8 cellular contexts compared by ENCODE assay signal in genomic region chr19:40717880-40718773, GRCh38. TPM values are rescaled to one million over a fixed set of nuclear protein-coding genes. Genes with fewer than 3 reads are reported as not detected.
DNase-seq lines count a peak whose midpoint lies in the region; ATAC-seq and TF ChIP-seq lines count a peak whose summit lies in the region.

No MANE protein-coding gene starts in this region.

- TF ChIP-seq RAD21 in neural cell (conservative IDR thresholded peaks at IDR 0.05) = no peak

- H3K4me2 ChIP-seq in neural cell (ENCODE audit: low read length) = peak overlapping the region; percentile 90

- H3K4me3 ChIP-seq in GM06990 (replicated peaks; ENCODE audit: low read depth, low read length) (peak overlapping the region; percentile 82), epithelial cell of esophagus (ENCODE audit: low read length) (peak overlapping the region; percentile 99), neural cell (ENCODE audit: low read length) (peak overlapping the region; percentile 97)

- H3K9ac ChIP-seq in neural cell (ENCODE audit: low read length) = peak overlapping the region; percentile 84

- H3K36me3 ChIP-seq in GM06990 (ENCODE audit: control insufficient read depth, insufficient read depth, low read length) (no peaks in the 10 kb centered on the region; the same call in none of the 2 replicates), neural cell (ENCODE audit: insufficient read depth, low read length) (no peaks in the 10 kb centered on the region)

- no peak for TF ChIP-seq EP300 in neural cell (conservative IDR thresholded peaks at IDR 0.05; ENCODE audit: poor library complexity, severe bottlenecking)

- no peak for DNase-seq in GM06990 (ENCODE audit: extremely low read depth, insufficient read length)
- peak; percentile 10 for DNase-seq in RPMI8226
- peak; percentile 48 for DNase-seq in epithelial cell of esophagus (ENCODE audit: low read depth)
- DNase-seq in activated gamma-delta T cell (lab: John Stamatoyannopoulos, UW) = no peak

- ATAC-seq in HG03565 (IDR thresholded peaks at IDR 0.05; ENCODE audit: unreplicated experiment) = no peak
- ATAC-seq in HG02588 (IDR thresholded peaks at IDR 0.05; ENCODE audit: unreplicated experiment) = no peak
- ATAC-seq in HG02870 (IDR thresholded peaks at IDR 0.05; ENCODE audit: unreplicated experiment) = no peak

- H3K79me2 ChIP-seq in neural cell (replicated peaks; ENCODE audit: insufficient read depth, low read length) = peaks cover 36% of the 10 kb centered on the region

- H3K27ac ChIP-seq in neural cell (ENCODE audit: low read length) = peak overlapping the region; percentile 96

- H3K9me3 ChIP-seq in neural cell (ENCODE audit: low read length) = no peaks in the 10 kb centered on the region

- no peak for TF ChIP-seq CTCF in GM06990 (IDR thresholded peaks at IDR 0.05; ENCODE audit: insufficient read depth, low read length, poor library complexity, severe bottlenecking)
- TF ChIP-seq CTCF in epithelial cell of esophagus (IDR thresholded peaks at IDR 0.05; ENCODE audit: insufficient read depth, low read depth, low read length, missing control alignments) = no peak
- TF ChIP-seq CTCF in neural cell (IDR thresholded peaks at IDR 0.05; ENCODE audit: poor library complexity, severe bottlenecking) = no peak

- H3K9me2 ChIP-seq in neural cell (ENCODE audit: insufficient read depth, low read length) = no peaks in the 10 kb centered on the region

- H4K20me1 ChIP-seq in neural cell (ENCODE audit: insufficient read depth) = no peaks in the 10 kb centered on the region

- H3K27me3 ChIP-seq in GM06990 (replicated peaks; ENCODE audit: control insufficient read depth, insufficient read depth, low read length) (no peaks in the 10 kb centered on the region), neural cell (ENCODE audit: insufficient read depth, low read depth, low read length) (no peaks in the 10 kb centered on the region)

- H3F3A ChIP-seq in neural cell (ENCODE audit: insufficient read depth, low read length, poor library complexity, severe bottlenecking) = peaks cover 4% of the 10 kb centered on the region

- H2AFZ ChIP-seq in neural cell (ENCODE audit: low read depth, low read length) = no peak overlapping the region

TF ChIP-seq in neural cell, 6 proteins besides CTCF, POLR2A, EP300 and RAD21:
- TF ChIP-seq TAF1 (IDR thresholded peaks at IDR 0.05; ENCODE audit: low read depth) (no peak), REST (IDR thresholded peaks at IDR 0.05; ENCODE audit: borderline replicate concordance) (no peak), EZH2 (IDR thresholded peaks at IDR 0.05; ENCODE audit: borderline replicate concordance, insufficient read depth, low read length, poor library complexity, severe bottlenecking) (no peak), SMC3 (conservative IDR thresholded peaks at IDR 0.05; ENCODE audit: poor library complexity) (no peak), MXI1 (conservative IDR thresholded peaks at IDR 0.05; ENCODE audit: poor library complexity, severe bottlenecking) (no peak)

RNA-seq across cellular contexts. Expression of gene ITPKC, which starts 1.2 kb away (rescaled TPM):
- polyA plus RNA-seq in neural cell = 14.9 and 16.8 TPM in 2 replicates
- 17.5 and 21.7 TPM in 2 replicates for polyA minus RNA-seq in neural cell

RNA-seq across cellular contexts. Expression of gene COQ8B, which starts 1.4 kb away (rescaled TPM):
- polyA plus RNA-seq in neural cell = 83.2 and 95.3 TPM in 2 replicates
- polyA minus RNA-seq in neural cell = 50.7 and 67.4 TPM in 2 replicates

RNA-seq across cellular contexts. Expression of gene NUMBL, which starts 27.7 kb away (rescaled TPM):
- polyA plus RNA-seq in neural cell = 20.5 and 27.7 TPM in 2 replicates
- polyA minus RNA-seq in neural cell = 14.9 and 24.4 TPM in 2 replicates

RNA-seq across cellular contexts. Expression of gene ACTMAP, which starts 32.1 kb away (rescaled TPM):
- polyA plus RNA-seq in neural cell = 1.0 TPM in 1 of 2 replicates, not detected in the other
- polyA minus RNA-seq in neural cell = 0.73 and 1.3 TPM in 2 replicates

RNA-seq across cellular contexts. Expression of gene SNRPA, which starts 32.9 kb away (rescaled TPM):
- 29.9 and 37.9 TPM in 2 replicates for polyA plus RNA-seq in neural cell
- 14.4 and 19.2 TPM in 2 replicates for polyA minus RNA-seq in neural cell

Comparison
In these comparisons a context has a peak if more than half of its experiments do, and no peak if none do; other contexts are left out.
1. DNase-seq: peak in RPMI8226 (single experiment) and epithelial cell of esophagus (single experiment); none in GM06990 (single experiment) and activated gamma-delta T cell (single experiment).
2. Peak in every context shown above with its lines, with median percentiles within 50 percentile points of each other: H3K4me3 ChIP-seq.